12 cellular contexts compared by ENCODE assay signal in the genomic region with DNA sequence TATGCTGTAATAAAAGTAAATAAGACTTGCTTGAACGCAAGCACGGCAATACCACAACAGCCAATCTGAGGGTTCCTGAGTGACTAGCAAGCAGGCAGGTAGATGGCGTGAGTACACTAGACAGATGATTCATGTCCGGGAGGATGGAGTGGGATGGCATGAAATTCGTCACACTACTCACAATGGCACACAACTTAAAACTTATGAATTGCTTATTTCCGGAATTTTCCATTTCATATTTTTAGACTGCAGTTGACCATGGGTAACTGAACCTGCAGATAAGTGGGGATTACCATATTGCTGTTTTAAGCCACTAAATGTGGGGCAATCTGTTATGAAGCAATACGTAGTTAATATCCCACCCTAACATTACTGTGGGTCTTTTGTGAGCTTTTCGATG.
DNase-seq lines count a peak whose midpoint lies in the region; ATAC-seq and TF ChIP-seq lines count a peak whose summit lies in the region.
"Had no signal": no experiment of that assay in that cellular context is flagged by ENCODE, and none has a peak within 500 bp of the region (broad histone marks: within the 10 kb centered on the region; RNA-seq: fewer than 3 reads in every experiment).

No MANE protein-coding gene starts in this region.

- no peak overlapping the region for H3K4me3 Mint-ChIP-seq in activated T-cell treated with anti-CD3 and anti-CD28 coated beads, Interleukin-2, amount 50 U/mL, for 4 hours
- H3K4me3 Mint-ChIP-seq: H9 had no signal

- peaks cover 26% of the 10 kb centered on the region for H3K4me1 Mint-ChIP-seq in activated T-cell treated with anti-CD3 and anti-CD28 coated beads, Interleukin-2, amount 50 U/mL, for 4 hours (ENCODE audit: low read depth)

- no peak for TF ChIP-seq POLR2A in Peyer's patch (IDR thresholded peaks at IDR 0.05)

- H3K27me3 ChIP-seq in Peyer's patch = no peaks in the 10 kb centered on the region

- TF ChIP-seq CTCF in Peyer's patch (IDR thresholded peaks at IDR 0.05) = no peak

- no peak for DNase-seq in activated T-cell treated with anti-CD3 and anti-CD28 coated beads, Interleukin-2, amount 50 U/mL, for 4 hours
- DNase-seq in activated T-cell treated with anti-CD3 and anti-CD28 coated beads, Interleukin-2, amount 50 U/mL, for 1 hour = no peak
- DNase-seq in NOMO-1 (lab: John Stamatoyannopoulos, UW; ENCODE audit: unreplicated experiment in 2 of 2) = peak; percentile 16 to 32
- DNase-seq in amniotic epithelial cell (ENCODE audit: low read depth) = peak; percentile 29
- peak; percentile 13 for DNase-seq in stimulated activated CD4-positive, alpha-beta T cell treated with anti-CD3 and anti-CD28 coated beads, Interleukin-4, amount 100 ng/mL, for 1 hour
- DNase-seq in Peyer's patch = no peak
- DNase-seq in activated gamma-delta T cell (lab: John Stamatoyannopoulos, UW) = no peak
- DNase-seq: H9, mesendoderm, MM.1S had no signal

- H3K36me3 Mint-ChIP-seq in activated T-cell treated with anti-CD3 and anti-CD28 coated beads, Interleukin-2, amount 50 U/mL, for 4 hours (ENCODE audit: insufficient read depth) = no peaks in the 10 kb centered on the region

- no peaks in the 10 kb centered on the region for H3K9me3 Mint-ChIP-seq in activated T-cell treated with anti-CD3 and anti-CD28 coated beads, Interleukin-2, amount 50 U/mL, for 4 hours
- H3K9me3 Mint-ChIP-seq: H9 had no signal

- no peaks in the 10 kb centered on the region for H3K4me1 ChIP-seq in Peyer's patch

- H3K4me3 ChIP-seq in Peyer's patch = no peak overlapping the region

- no peaks in the 10 kb centered on the region for H3K9me3 ChIP-seq in Peyer's patch

- H3K27me3 Mint-ChIP-seq in activated T-cell treated with anti-CD3 and anti-CD28 coated beads, Interleukin-2, amount 50 U/mL, for 4 hours (ENCODE audit: low read depth) = peaks cover 10% of the 10 kb centered on the region

- no peak overlapping the region for H3K27ac ChIP-seq in Peyer's patch
- H3K27ac ChIP-seq: HL-60 had no signal

- ATAC-seq in activated T-cell treated with anti-CD3 and anti-CD28 coated beads, Interleukin-2, amount 50 U/mL, for 4 hours = peak; percentile 51 to 79
- ATAC-seq in GM19395 (IDR thresholded peaks at IDR 0.05; ENCODE audit: unreplicated experiment) = no peak

- H3K36me3 ChIP-seq in Peyer's patch = peaks cover 0 to 14% (median 0%) of the 10 kb centered on the region in 3 donors

Comparison
In these comparisons a context has a peak if more than half of its experiments do, and no peak if none do; other contexts are left out.
1. DNase-seq: peak in NOMO-1 (2 of 2), amniotic epithelial cell (single experiment) and stimulated activated CD4-positive, alpha-beta T cell treated with anti-CD3 and anti-CD28 coated beads, Interleukin-4, amount 100 ng/mL, for 1 hour (single experiment); none in activated T-cell treated with anti-CD3 and anti-CD28 coated beads, Interleukin-2, amount 50 U/mL, for 4 hours (single experiment), activated T-cell treated with anti-CD3 and anti-CD28 coated beads, Interleukin-2, amount 50 U/mL, for 1 hour (single experiment), Peyer's patch (0 of 3) and activated gamma-delta T cell (single experiment).